ENCODE assay signal across 26 cellular contexts in the genomic region with DNA sequence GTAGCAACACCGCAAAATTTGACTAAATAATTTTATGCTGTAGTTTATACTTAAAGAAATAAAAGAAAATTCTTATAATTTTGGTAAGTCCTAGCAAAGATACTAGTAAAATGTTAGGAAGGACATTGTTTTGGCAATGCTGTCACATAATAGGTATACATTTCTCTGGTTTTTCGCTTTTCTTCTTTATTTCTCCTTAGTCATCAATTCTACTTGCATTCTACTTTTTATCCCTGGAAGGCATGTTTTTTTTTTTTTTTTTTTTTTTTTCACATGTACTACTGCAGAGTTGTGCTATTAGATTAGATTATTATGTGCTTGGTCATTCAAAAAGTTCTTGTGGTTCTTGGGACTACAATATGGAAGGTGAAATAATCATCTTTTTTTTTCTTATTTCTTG.
"Had no signal": no experiment of that assay in that cellular context is flagged by ENCODE, and none has a peak within 500 bp of the region (broad histone marks: within the 10 kb centered on the region; RNA-seq: fewer than 3 reads in every experiment).

No MANE protein-coding gene starts in this region.

- H3K27ac ChIP-seq: colonic mucosa, epithelial cell of prostate, esophagus squamous epithelium, gastrocnemius medialis, heart right ventricle, left lung, lower lobe of right lung had no signal

- H3K4me1 ChIP-seq: colonic mucosa, esophagus squamous epithelium, gastrocnemius medialis, heart right ventricle, left lung, lower lobe of right lung had no signal

- FAIRE-seq: endometrium, islet of Langerhans, keratinocyte had no signal

- DNase-seq: colonic mucosa; cortex of kidney; effector CD8-positive, alpha-beta T cell; effector memory CD8-positive, alpha-beta T cell; endodermal cell; erythroblast; esophagus squamous epithelium; foreskin fibroblast; foreskin melanocyte; gastrocnemius medialis; glutamatergic neuron; head of caudate nucleus; heart right ventricle; hippocampal formation; left cardiac atrium; left lung; left ventricle myocardium superior; lower lobe of right lung; mesenchymal stem cell; mucosa of descending colon; naive B cell had no signal

- H3K9me3 ChIP-seq: colonic mucosa, gastrocnemius medialis, lower lobe of right lung, mucosa of descending colon had no signal

- H3K27me3 ChIP-seq: colonic mucosa, esophagus squamous epithelium, gastrocnemius medialis, heart right ventricle, left lung had no signal

- H3K36me3 ChIP-seq: colonic mucosa, esophagus squamous epithelium, gastrocnemius medialis, heart right ventricle, left lung, lower lobe of right lung had no signal

- H3K4me3 ChIP-seq: colonic mucosa, esophagus squamous epithelium, gastrocnemius medialis, heart right ventricle, left lung, lower lobe of right lung, mucosa of descending colon had no signal

- ATAC-seq: effector memory CD8-positive, alpha-beta T cell; esophagus mucosa; gastrocnemius medialis; heart right ventricle; left cardiac atrium; left lung; left ventricle myocardium superior; lower lobe of right lung; mucosa of descending colon had no signal
